In the genomic region with DNA sequence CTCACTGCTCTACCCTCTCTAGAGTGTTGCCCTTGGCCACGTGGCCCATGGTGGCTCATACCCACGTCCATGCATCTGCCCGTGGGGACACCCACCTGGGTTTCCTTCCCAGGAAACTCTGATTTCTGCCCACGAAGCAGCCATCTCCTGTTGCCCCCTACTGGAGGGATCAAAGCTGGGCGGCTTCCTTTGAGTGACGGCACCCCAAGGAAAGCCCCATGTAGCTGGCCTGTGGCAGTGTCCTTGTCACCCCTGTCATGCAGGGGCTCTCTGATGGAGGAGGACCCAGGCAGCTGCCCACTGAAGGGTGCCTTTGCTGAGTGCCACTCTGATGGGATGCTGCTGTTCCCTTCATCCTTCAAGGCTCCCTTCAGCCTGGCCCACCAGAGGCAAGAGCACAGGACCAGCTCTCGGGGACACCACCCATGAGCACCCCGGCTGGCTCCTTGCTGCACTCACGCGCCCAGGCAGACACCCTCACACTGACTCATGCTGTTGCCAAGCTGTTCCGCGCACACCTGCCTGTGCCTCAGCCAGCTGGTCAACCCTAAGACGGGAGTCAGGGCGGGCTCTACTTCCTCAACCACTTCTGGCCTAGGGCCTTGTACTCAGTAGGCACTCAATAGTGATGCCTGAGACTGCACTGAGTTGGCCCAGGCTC, we compare ENCODE assay signal across 10 cellular contexts.
DNase-seq lines count a peak whose midpoint lies in the region; ATAC-seq and TF ChIP-seq lines count a peak whose summit lies in the region.
"Had no signal": no experiment of that assay in that cellular context is flagged by ENCODE, and none has a peak within 500 bp of the region (broad histone marks: within the 10 kb centered on the region; RNA-seq: fewer than 3 reads in every experiment).

No MANE protein-coding gene starts in this region.

- H3K27ac Mint-ChIP-seq in activated CD8-positive, alpha-beta memory T cell treated with anti-CD3 and anti-CD28 coated beads, Interleukin-2, amount 10 ng/mL, durations not matched to agents 7 days and 5 days = no peak overlapping the region

- no peaks in the 10 kb centered on the region for H3K9me3 Mint-ChIP-seq in activated CD8-positive, alpha-beta memory T cell treated with anti-CD3 and anti-CD28 coated beads, Interleukin-2, amount 10 ng/mL, durations not matched to agents 7 days and 5 days (ENCODE audit: low read depth)

- no peak overlapping the region for H2AFZ ChIP-seq in parathyroid adenoma

- H3K4me2 ChIP-seq in parathyroid adenoma (ENCODE audit: low read length) = no peak overlapping the region

- no peak overlapping the region for H3K4me3 Mint-ChIP-seq in activated CD8-positive, alpha-beta memory T cell treated with anti-CD3 and anti-CD28 coated beads, Interleukin-2, amount 10 ng/mL, durations not matched to agents 7 days and 5 days

- no peak for ATAC-seq in activated CD8-positive, alpha-beta memory T cell treated with anti-CD3 and anti-CD28 coated beads, Interleukin-2, amount 10 ng/mL, durations not matched to agents 7 days and 5 days

- no peak for TF ChIP-seq POLR2A in NB4 (IDR thresholded peaks at IDR 0.05; ENCODE audit: extremely low read depth, insufficient read length)

- H3K4me1 Mint-ChIP-seq in activated CD8-positive, alpha-beta memory T cell treated with anti-CD3 and anti-CD28 coated beads, Interleukin-2, amount 10 ng/mL, durations not matched to agents 7 days and 5 days = no peaks in the 10 kb centered on the region

- CTCF ChIA-PET in activated CD8-positive, alpha-beta memory T cell treated with anti-CD3 and anti-CD28 coated beads, Interleukin-2, amount 10 ng/mL, durations not matched to agents 7 days and 5 days (lab: Charles Lee) = interaction anchor here (1.4 kb wide), 1 partner anchor 164 kb away, joined by 4 read pairs; no protein-coding TSS in a partner anchor

- no peaks in the 10 kb centered on the region for H3K36me3 Mint-ChIP-seq in activated CD8-positive, alpha-beta memory T cell treated with anti-CD3 and anti-CD28 coated beads, Interleukin-2, amount 10 ng/mL, durations not matched to agents 7 days and 5 days

- H3K4me1 ChIP-seq in parathyroid adenoma = no peaks in the 10 kb centered on the region

- H3K27ac ChIP-seq in parathyroid adenoma = no peak overlapping the region

- H3K79me2 ChIP-seq in parathyroid adenoma = peaks cover 3% of the 10 kb centered on the region

- no peak overlapping the region for H3K9ac ChIP-seq in parathyroid adenoma

- TF ChIP-seq CTCF in GM12872 (IDR thresholded peaks at IDR 0.05; ENCODE audit: insufficient read depth, low read depth, low read length) (peak; percentile 54), NB4 (IDR thresholded peaks at IDR 0.05; ENCODE audit: low read depth, low read length) (peak; percentile 24), epithelial cell of proximal tubule (conservative IDR thresholded peaks at IDR 0.05; ENCODE audit: low read depth, low read length) (peak; percentile 51), parathyroid adenoma (IDR thresholded peaks at IDR 0.05) (peak; percentile 29)

- DNase-seq in NB4 (ENCODE audit: low read depth) = peak; percentile 18
- no peak for DNase-seq in epithelial cell of proximal tubule (ENCODE audit: low read depth)
- no peak for DNase-seq in activated CD8-positive, alpha-beta memory T cell treated with anti-CD3 and anti-CD28 coated beads, Interleukin-2, amount 50 U/mL, for 4 hours
- no peak for DNase-seq in activated CD4-positive, alpha-beta T cell treated with anti-CD3 and anti-CD28 coated beads, Interleukin-2, amount 50 U/mL, for 48 hours
- DNase-seq in activated CD8-positive, alpha-beta memory T cell treated with anti-CD3 and anti-CD28 coated beads, Interleukin-2, amount 10 ng/mL, durations not matched to agents 7 days and 5 days = no peak
- DNase-seq: central memory CD4-positive, alpha-beta T cell; NCI-H1436 treated with DMSO at 0.1 percent for 48 hours; SHP77 had no signal

- no peaks in the 10 kb centered on the region for H3K36me3 ChIP-seq in parathyroid adenoma (ENCODE audit: control insufficient read depth, insufficient read depth, low read length)

- H3K27me3 ChIP-seq in parathyroid adenoma (ENCODE audit: control insufficient read depth, insufficient read depth, low read length) = no peaks in the 10 kb centered on the region

- no peaks in the 10 kb centered on the region for H3K9me3 ChIP-seq in parathyroid adenoma (ENCODE audit: control insufficient read depth, low read length)

- H3K27me3 Mint-ChIP-seq in activated CD8-positive, alpha-beta memory T cell treated with anti-CD3 and anti-CD28 coated beads, Interleukin-2, amount 10 ng/mL, durations not matched to agents 7 days and 5 days = no peaks in the 10 kb centered on the region

- H3K4me3 ChIP-seq in NB4 (ENCODE audit: low read depth, low read length) (no peak overlapping the region), epithelial cell of proximal tubule (ENCODE audit: low read depth, low read length) (no peak overlapping the region), parathyroid adenoma (ENCODE audit: low read depth, low read length) (no peak overlapping the region)
